ENCODE assay signal across 16 cellular contexts in genomic region chr4:3866813-3867129, GRCh38.
"Had no signal": no experiment of that assay in that cellular context is flagged by ENCODE, and none has a peak within 500 bp of the region (broad histone marks: within the 10 kb centered on the region; RNA-seq: fewer than 3 reads in every experiment).

No MANE protein-coding gene starts in this region.

- H3K36me3 Mint-ChIP-seq: type B pancreatic cell had no signal

- ATAC-seq: effector memory CD8-positive, alpha-beta T cell; gastroesophageal sphincter; left ventricle myocardium superior; naive thymus-derived CD4-positive, alpha-beta T cell had no signal

- DNase-seq: effector memory CD8-positive, alpha-beta T cell; esophagus squamous epithelium; foreskin fibroblast; immature natural killer cell; left ventricle myocardium superior; mammary epithelial cell; naive thymus-derived CD4-positive, alpha-beta T cell; nephron progenitor cell; small intestine; stimulated activated CD4-positive, alpha-beta T cell treated with anti-CD3 and anti-CD28 coated beads, Interleukin-2, amount 100 ng/mL, for 48 hours; stimulated activated naive CD4-positive, alpha-beta T cell treated with Interleukin-2 at 50 U/mL for 16 hours had no signal

- H3K27ac ChIP-seq: esophagus squamous epithelium, gastroesophageal sphincter, neutrophil, uterus had no signal

- H3K36me3 ChIP-seq: esophagus squamous epithelium, gastroesophageal sphincter, neutrophil, uterus had no signal

- H3K4me3 ChIP-seq: esophagus squamous epithelium, gastroesophageal sphincter, uterus had no signal

- H3K4me3 Mint-ChIP-seq: dendritic cell treated with granulocyte-macrophage colony-stimulating factor and Interleukin-4, amounts not matched to agents 40 ng/mL and 50 ng/mL, for 4 days; effector memory CD8-positive, alpha-beta T cell; immature natural killer cell; naive thymus-derived CD4-positive, alpha-beta T cell; nephron progenitor cell; type B pancreatic cell had no signal

- H3K9me3 ChIP-seq: esophagus squamous epithelium, gastroesophageal sphincter, neutrophil, uterus had no signal

- H3K9me3 Mint-ChIP-seq: dendritic cell treated with granulocyte-macrophage colony-stimulating factor and Interleukin-4, amounts not matched to agents 40 ng/mL and 50 ng/mL, for 4 days; effector memory CD8-positive, alpha-beta T cell; type B pancreatic cell had no signal

- H3K27ac Mint-ChIP-seq: dendritic cell treated with granulocyte-macrophage colony-stimulating factor and Interleukin-4, amounts not matched to agents 40 ng/mL and 50 ng/mL, for 4 days; effector memory CD8-positive, alpha-beta T cell; immature natural killer cell; naive thymus-derived CD4-positive, alpha-beta T cell; nephron progenitor cell; type B pancreatic cell had no signal
